In genomic region chr16:89346869-89347268, GRCh38 we compare ENCODE assay signal across 15 cellular contexts.
DNase-seq lines count a peak whose midpoint lies in the region; ATAC-seq and TF ChIP-seq lines count a peak whose summit lies in the region.
"Had no signal": no experiment of that assay in that cellular context is flagged by ENCODE, and none has a peak within 500 bp of the region (broad histone marks: within the 10 kb centered on the region; RNA-seq: fewer than 3 reads in every experiment).

No MANE protein-coding gene starts in this region.

- no peak overlapping the region for H3K4me2 ChIP-seq in H9 (ENCODE audit: insufficient read depth, insufficient read length, low read length)
- H3K4me2 ChIP-seq in neural progenitor cell: no peak overlapping the region
- no peak overlapping the region for H3K4me2 ChIP-seq in Karpas-422 (ENCODE audit: low read depth, low read length, poor library complexity, severe bottlenecking)

- H2BK120ac ChIP-seq in H9 (ENCODE audit: low read depth, low read length, poor library complexity, severe bottlenecking): no peak overlapping the region

- no peak overlapping the region for H2BK15ac ChIP-seq in H9 (ENCODE audit: low read depth, low read length)

- H2BK12ac ChIP-seq in H9 (ENCODE audit: insufficient read length, low read depth, low read length): no peak overlapping the region

- DNase-seq in CD14-positive monocyte (ENCODE audit: low spot score) (no peak), H9 (no peak), endodermal cell (no peak), neural progenitor cell (ENCODE audit: low spot score) (no peak), HAP-1 (ENCODE audit: low spot score in 2 of 2) (no peak), Karpas-422 (no peak), HPDE6-E6E7 (ENCODE audit: extremely low spot score) (no peak)
- DNase-seq: activated naive CD4-positive, alpha-beta T cell treated with anti-CD3 and anti-CD28 coated beads for 36 hours; BE2C; DND-41; heart left ventricle; left cardiac atrium; NCI-H1694 had no signal

- H3K18ac ChIP-seq in H9 (ENCODE audit: insufficient read length, low read depth, low read length): no peak overlapping the region

- H3T11ph ChIP-seq in H9 (ENCODE audit: low read length): no peak overlapping the region

- no peak overlapping the region for H4K8ac ChIP-seq in H9 (replicated peaks; ENCODE audit: insufficient read length, low read depth, low read length)

- H2AFZ ChIP-seq in H9 (ENCODE audit: low read length): no peak overlapping the region
- no peak overlapping the region for H2AFZ ChIP-seq in neural progenitor cell (replicated peaks)
- H2AFZ ChIP-seq in Karpas-422 (ENCODE audit: low read length): no peak overlapping the region

- H3K27me3 ChIP-seq in H9 (ENCODE audit: insufficient read depth, low read length): no peaks in the 10 kb centered on the region
- no peaks in the 10 kb centered on the region for H3K27me3 ChIP-seq in endodermal cell (ENCODE audit: control insufficient read depth, insufficient read depth, low read length, poor library complexity, severe bottlenecking)
- no peaks in the 10 kb centered on the region for H3K27me3 ChIP-seq in neural progenitor cell
- no peaks in the 10 kb centered on the region for H3K27me3 ChIP-seq in HAP-1 (ENCODE audit: low read depth)
- H3K27me3 ChIP-seq in Karpas-422 (ENCODE audit: low read length): no peaks in the 10 kb centered on the region
- H3K27me3 ChIP-seq: BE2C, body of pancreas, heart left ventricle had no signal

- H3K9me3 ChIP-seq in H9 (ENCODE audit: control insufficient read depth, low read depth, low read length) (no peaks in the 10 kb centered on the region), endodermal cell (ENCODE audit: control insufficient read depth, low read length) (no peaks in the 10 kb centered on the region), neural progenitor cell (ENCODE audit: low read depth) (no peaks in the 10 kb centered on the region), HAP-1 (no peaks in the 10 kb centered on the region), Karpas-422 (ENCODE audit: low read length) (no peaks in the 10 kb centered on the region)
- H3K9me3 ChIP-seq: BE2C, body of pancreas had no signal

- H2BK5ac ChIP-seq in H9 (ENCODE audit: insufficient read length, low read length): no peak overlapping the region

- WGBS in H9 (ENCODE audit: extremely low coverage, insufficient read length, low lambda C conversion rate): no CpG with 5 or more reads among the region's 9 CpGs
- WGBS in endodermal cell (ENCODE audit: insufficient coverage in 1 of 2, insufficient read length in 1 of 2), 2 experiments: 90 to 100% methylated on average over 2 to 9 of the region's 9 CpGs

- H3K4me3 ChIP-seq in endodermal cell (ENCODE audit: low read length): no peak overlapping the region
- H3K4me3 ChIP-seq in neural progenitor cell: no peak overlapping the region
- H3K4me3 ChIP-seq in HAP-1: no peak overlapping the region
- H3K4me3 ChIP-seq in Karpas-422 (ENCODE audit: low read length): no peak overlapping the region
- H3K4me3 ChIP-seq: body of pancreas, heart left ventricle had no signal

- H3K23me2 ChIP-seq in H9 (ENCODE audit: insufficient read length, low read depth, low read length, poor library complexity, severe bottlenecking): no peaks in the 10 kb centered on the region

- no peaks in the 10 kb centered on the region for H3K27me3 Mint-ChIP-seq in CD14-positive monocyte (ENCODE audit: low read depth in 3 of 3)
- no peaks in the 10 kb centered on the region for H3K27me3 Mint-ChIP-seq in H9 (ENCODE audit: low read depth)
- no peaks in the 10 kb centered on the region for H3K27me3 Mint-ChIP-seq in endodermal cell (ENCODE audit: insufficient read depth)
- H3K27me3 Mint-ChIP-seq in neural progenitor cell (ENCODE audit: insufficient read depth, low read depth): no peaks in the 10 kb centered on the region

- peaks cover 16% of the 10 kb centered on the region for H3F3A ChIP-seq in neural progenitor cell (ENCODE audit: low read depth)

- H3K14ac ChIP-seq in H9 (ENCODE audit: insufficient read depth, low read length): no peak overlapping the region

- H3K23ac ChIP-seq in H9 (ENCODE audit: insufficient read length, low read depth, low read length): no peak overlapping the region

- no peak for ATAC-seq in HG03439 (IDR thresholded peaks at IDR 0.05; ENCODE audit: unreplicated experiment)
- ATAC-seq: body of pancreas, heart left ventricle, left cardiac atrium had no signal

- no peaks in the 10 kb centered on the region for H4K20me1 ChIP-seq in H9 (ENCODE audit: control insufficient read depth, insufficient read depth, insufficient read length)
- peaks cover 98% of the 10 kb centered on the region for H4K20me1 ChIP-seq in neural progenitor cell (ENCODE audit: low read depth)
- H4K20me1 ChIP-seq in Karpas-422 (ENCODE audit: insufficient read depth, low read depth, low read length): peaks cover 41% of the 10 kb centered on the region

- H3K9me2 ChIP-seq in Karpas-422 (replicated peaks; ENCODE audit: insufficient read depth, low read length): no peaks in the 10 kb centered on the region

- H3K4me1 ChIP-seq in H9 (ENCODE audit: insufficient read depth, low read length) (peaks cover 8% of the 10 kb centered on the region; the same call in 1 of the 2 replicates), endodermal cell (ENCODE audit: control insufficient read depth, insufficient read depth, low read length) (peaks cover 9% of the 10 kb centered on the region), neural progenitor cell (peaks cover 29% of the 10 kb centered on the region), HAP-1 (peaks cover 11% of the 10 kb centered on the region), Karpas-422 (ENCODE audit: low read length) (no peaks in the 10 kb centered on the region)

- no peak overlapping the region for H4K5ac ChIP-seq in H9 (ENCODE audit: insufficient read length, low read depth, low read length)

- intact Hi-C loops in CD14-positive monocyte (cut with micrococcal nuclease): no loop called here

- no peak for TF ChIP-seq CTCF in CD14-positive monocyte (IDR thresholded peaks at IDR 0.05)
- no peak for TF ChIP-seq CTCF in H9 (conservative IDR thresholded peaks at IDR 0.05)
- TF ChIP-seq CTCF in endodermal cell (conservative IDR thresholded peaks at IDR 0.05): no peak
- no peak for TF ChIP-seq CTCF in neural progenitor cell (IDR thresholded peaks at IDR 0.05)

- no peaks in the 10 kb centered on the region for H3K79me1 ChIP-seq in H9 (ENCODE audit: insufficient read depth, low read depth, low read length, poor library complexity, severe bottlenecking)

- H3K79me2 ChIP-seq in H9 (ENCODE audit: insufficient read depth, low read length) (peaks cover 65% of the 10 kb centered on the region; the same call in 1 of the 2 replicates), neural progenitor cell (ENCODE audit: low read depth) (peaks cover 100% of the 10 kb centered on the region), Karpas-422 (ENCODE audit: low read length) (peaks cover 96% of the 10 kb centered on the region)

- no peak overlapping the region for H2BK20ac ChIP-seq in H9 (ENCODE audit: low read depth, low read length, poor library complexity, severe bottlenecking)

- in situ Hi-C loops in HAP-1 (cut with MboI; ENCODE audit: low sequenced_read_pairs): no loop called here

- H3K36me3 ChIP-seq in endodermal cell (ENCODE audit: control insufficient read depth, insufficient read depth, low read length): peaks cover 11% of the 10 kb centered on the region
- H3K36me3 ChIP-seq in neural progenitor cell: no peaks in the 10 kb centered on the region
- H3K36me3 ChIP-seq in HAP-1 (replicated peaks): peaks cover 4% of the 10 kb centered on the region
- no peaks in the 10 kb centered on the region for H3K36me3 ChIP-seq in Karpas-422 (ENCODE audit: insufficient read depth, low read length)

- no peak overlapping the region for H2AK5ac ChIP-seq in H9 (ENCODE audit: insufficient read length, low read length)

- no peak overlapping the region for H3K4ac ChIP-seq in H9 (ENCODE audit: low read depth, low read length)

- no peak overlapping the region for H4K91ac ChIP-seq in H9 (ENCODE audit: insufficient read length, low read depth, low read length)

- H3K27ac Mint-ChIP-seq in CD14-positive monocyte: peak overlapping the region in 4 of 7 donors; percentile 37 to 73 (median 68)
- H3K27ac Mint-ChIP-seq in H9: peak overlapping the region in 2 of 3 experiments; percentile 14 to 53; a peak in 3 of 7 replicates
- H3K27ac Mint-ChIP-seq in endodermal cell: peak overlapping the region; percentile 78
- H3K27ac Mint-ChIP-seq in neural progenitor cell: peak overlapping the region; percentile 19

- H3K4me3 Mint-ChIP-seq in CD14-positive monocyte (no peak overlapping the region), H9 (peak overlapping the region in 1 of 2 experiments; percentile 2; a peak in 1 of 5 replicates), endodermal cell (no peak overlapping the region), neural progenitor cell (no peak overlapping the region)
- H3K4me3 Mint-ChIP-seq: activated naive CD4-positive, alpha-beta T cell treated with anti-CD3 and anti-CD28 coated beads for 36 hours had no signal

- H3K9me3 Mint-ChIP-seq in CD14-positive monocyte: no peaks in the 10 kb centered on the region
- H3K9me3 Mint-ChIP-seq in H9: no peaks in the 10 kb centered on the region
- no peaks in the 10 kb centered on the region for H3K9me3 Mint-ChIP-seq in endodermal cell
- H3K9me3 Mint-ChIP-seq in neural progenitor cell: no peaks in the 10 kb centered on the region
- H3K9me3 Mint-ChIP-seq: activated naive CD4-positive, alpha-beta T cell treated with anti-CD3 and anti-CD28 coated beads for 36 hours had no signal

- H3K4me1 Mint-ChIP-seq in CD14-positive monocyte (peaks cover 12% of the 10 kb centered on the region), H9 (peaks cover 51 to 59% of the 10 kb centered on the region in 2 experiments), endodermal cell (peaks cover 35% of the 10 kb centered on the region), neural progenitor cell (peaks cover 62% of the 10 kb centered on the region)

- peaks cover 13 to 33% of the 10 kb centered on the region in 2 donors for H3K36me3 Mint-ChIP-seq in CD14-positive monocyte
- H3K36me3 Mint-ChIP-seq in H9 (ENCODE audit: insufficient read depth in 1 of 3, low read depth in 3 of 3): peaks cover 0 to 7% (median 0%) of the 10 kb centered on the region in 3 experiments; a peak in 3 of 7 replicates
- peaks cover 15% of the 10 kb centered on the region for H3K36me3 Mint-ChIP-seq in endodermal cell (ENCODE audit: low read depth)
- peaks cover 14% of the 10 kb centered on the region for H3K36me3 Mint-ChIP-seq in neural progenitor cell

- H3K27ac ChIP-seq in H9 (ENCODE audit: insufficient read length, low read depth, low read length): no peak overlapping the region
- H3K27ac ChIP-seq in endodermal cell (ENCODE audit: low read depth, low read length): no peak overlapping the region
- no peak overlapping the region for H3K27ac ChIP-seq in neural progenitor cell
- H3K27ac ChIP-seq in Karpas-422 (ENCODE audit: low read length): no peak overlapping the region
- H3K27ac ChIP-seq: heart left ventricle had no signal

- H3K9ac ChIP-seq in H9 (ENCODE audit: extremely low read depth, insufficient read length, low read length): no peak overlapping the region
- no peak overlapping the region for H3K9ac ChIP-seq in endodermal cell (ENCODE audit: extremely low read depth, low read length, poor library complexity, severe bottlenecking)
- no peak overlapping the region for H3K9ac ChIP-seq in neural progenitor cell
- H3K9ac ChIP-seq in Karpas-422 (ENCODE audit: low read length): no peak overlapping the region

- H3K56ac ChIP-seq in H9 (ENCODE audit: insufficient read length, low read depth, low read length): no peak overlapping the region

Comparison
In these comparisons a context has a peak if more than half of its experiments do, and no peak if none do; other contexts are left out.
1. H3K27ac Mint-ChIP-seq: peak in every context shown above with its lines; median percentile 78 in endodermal cell; 68 in CD14-positive monocyte; 34 in H9; 19 in neural progenitor cell.